8 cellular contexts compared by ENCODE assay signal in the genomic region with DNA sequence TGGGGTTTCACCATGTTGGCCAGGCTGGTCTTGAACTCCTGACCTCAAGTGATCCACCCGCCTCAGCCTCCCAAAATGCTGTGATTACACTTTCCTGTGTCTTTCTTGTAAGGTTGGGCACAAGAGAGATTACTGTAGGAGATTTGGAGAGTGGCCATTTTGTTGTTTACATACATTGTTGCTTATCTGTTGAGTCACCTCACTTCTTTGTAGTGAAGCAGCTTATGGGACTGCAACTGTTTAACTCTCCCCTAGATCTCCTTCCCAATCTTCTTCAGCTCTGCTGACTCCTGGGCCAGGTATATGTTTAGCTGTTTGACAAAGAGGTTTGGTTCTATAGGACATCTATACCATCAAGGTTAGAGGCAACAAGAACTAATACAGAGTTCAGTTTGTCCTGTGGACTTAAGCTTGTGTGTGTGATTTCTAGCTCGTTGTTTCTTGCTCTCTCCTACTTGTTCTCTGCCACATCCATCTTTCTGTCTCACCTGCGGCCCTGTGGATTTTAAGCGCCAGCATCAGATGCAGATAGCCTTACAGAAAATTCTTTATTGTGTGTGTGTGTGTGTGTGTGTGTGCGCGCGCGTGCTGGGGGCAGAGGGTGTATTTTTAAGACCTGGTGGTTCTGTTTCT.
A peak's percentile ranks its signal among the peaks of the same experiment; 100 is the strongest.
DNase-seq lines count a peak whose midpoint lies in the region; ATAC-seq, FAIRE-seq and TF ChIP-seq lines count a peak whose summit lies in the region.
"Had no signal": no experiment of that assay in that cellular context is flagged by ENCODE, and none has a peak within 500 bp of the region (broad histone marks: within the 10 kb centered on the region; RNA-seq: fewer than 3 reads in every experiment).

No MANE protein-coding gene starts in this region.

- intact Hi-C loops in mucosa of descending colon (cut with DNase I, micrococcal nuclease) = no loop called here

- H2AFZ ChIP-seq in astrocyte (ENCODE audit: low read depth, low read length) = no peak overlapping the region

- H3K9me3 Mint-ChIP-seq in astrocyte (ENCODE audit: unreplicated experiment) = no peaks in the 10 kb centered on the region
- no peaks in the 10 kb centered on the region for H3K9me3 Mint-ChIP-seq in effector memory CD8-positive, alpha-beta T cell

- H3K27me3 Mint-ChIP-seq in astrocyte (ENCODE audit: low read depth, unreplicated experiment) = no peaks in the 10 kb centered on the region
- H3K27me3 Mint-ChIP-seq in effector memory CD8-positive, alpha-beta T cell = no peaks in the 10 kb centered on the region

- H3K36me3 Mint-ChIP-seq in astrocyte (ENCODE audit: low read depth, unreplicated experiment) = peaks cover 4% of the 10 kb centered on the region
- H3K36me3 Mint-ChIP-seq in effector memory CD8-positive, alpha-beta T cell (ENCODE audit: insufficient read depth) = peaks cover 31% of the 10 kb centered on the region

- no peaks in the 10 kb centered on the region for H3K9me3 ChIP-seq in astrocyte (ENCODE audit: insufficient read depth, low read depth, low read length)
- no peaks in the 10 kb centered on the region for H3K9me3 ChIP-seq in mucosa of descending colon

- H3K27me3 ChIP-seq in astrocyte (ENCODE audit: insufficient read depth, low read length) = no peaks in the 10 kb centered on the region

- H3K27ac ChIP-seq in astrocyte (ENCODE audit: low read depth, low read length) = no peak overlapping the region

- no peaks in the 10 kb centered on the region for H3K36me3 ChIP-seq in astrocyte (ENCODE audit: insufficient read depth, low read length)
- H3K36me3 ChIP-seq in mucosa of descending colon (ENCODE audit: low read depth) = no peaks in the 10 kb centered on the region

- peaks cover 82% of the 10 kb centered on the region for H3K79me2 ChIP-seq in astrocyte (ENCODE audit: insufficient read depth, low read length)

- H3K27ac Mint-ChIP-seq in astrocyte (ENCODE audit: unreplicated experiment) = no peak overlapping the region
- H3K27ac Mint-ChIP-seq in effector memory CD8-positive, alpha-beta T cell = peak overlapping the region in 1 of 2 donors; percentile 29

- DNase-seq in DMS53 treated with DMSO at 0.1 percent for 48 hours (lab: John Stamatoyannopoulos, UW; ENCODE audit: unreplicated experiment) = peak; percentile 61
- DNase-seq in LNCaP clone FGC (ENCODE audit: low read depth) = peak; percentile 91
- DNase-seq in astrocyte (ENCODE audit: low read depth) = peak; percentile 62
- no peak for DNase-seq in mucosa of descending colon
- no peak for DNase-seq in effector memory CD8-positive, alpha-beta T cell
- DNase-seq in activated gamma-delta T cell (lab: John Stamatoyannopoulos, UW) = no peak
- DNase-seq: kidney had no signal

- ATAC-seq in mucosa of descending colon (peak; percentile 88), HG03159 (IDR thresholded peaks at IDR 0.05; ENCODE audit: unreplicated experiment) (no peak)
- ATAC-seq in effector memory CD8-positive, alpha-beta T cell (replicated peaks) = no peak

- no peak for FAIRE-seq in astrocyte (lab: Jason Lieb, UNC)
- FAIRE-seq: kidney had no signal

- peaks cover 12% of the 10 kb centered on the region for H3K4me1 Mint-ChIP-seq in astrocyte (ENCODE audit: low read depth, unreplicated experiment)
- peaks cover 35 to 64% of the 10 kb centered on the region in 2 donors for H3K4me1 Mint-ChIP-seq in effector memory CD8-positive, alpha-beta T cell (ENCODE audit: low read depth in 2 of 2)

- TF ChIP-seq CTCF in LNCaP clone FGC (IDR thresholded peaks at IDR 0.05; ENCODE audit: control insufficient read depth, extremely low read depth, insufficient read depth) = no peak
- TF ChIP-seq CTCF in astrocyte (IDR thresholded peaks at IDR 0.05; ENCODE audit: insufficient read depth, low read depth, low read length) = no peak
- TF ChIP-seq CTCF in mucosa of descending colon (IDR thresholded peaks at IDR 0.05) = no peak

- H3K4me3 ChIP-seq in LNCaP clone FGC (ENCODE audit: low read depth, low read length) (no peak overlapping the region), astrocyte (ENCODE audit: insufficient read depth, low read depth, low read length) (no peak overlapping the region), mucosa of descending colon (no peak overlapping the region)

- H3K4me2 ChIP-seq in astrocyte (ENCODE audit: low read length) = no peak overlapping the region

- no peak overlapping the region for H3K9ac ChIP-seq in astrocyte (ENCODE audit: low read length)

- H4K20me1 ChIP-seq in astrocyte (ENCODE audit: insufficient read depth, low read length) = peaks cover 78% of the 10 kb centered on the region

- H3K4me1 ChIP-seq in astrocyte (ENCODE audit: insufficient read depth, low read length) (peaks cover 11% of the 10 kb centered on the region), mucosa of descending colon (ENCODE audit: low read depth) (peaks cover 11% of the 10 kb centered on the region)

- H3K4me3 Mint-ChIP-seq in astrocyte (ENCODE audit: unreplicated experiment) = no peak overlapping the region
- peak overlapping the region in 1 of 2 donors; percentile 12 for H3K4me3 Mint-ChIP-seq in effector memory CD8-positive, alpha-beta T cell

Comparison
In these comparisons a context has a peak if more than half of its experiments do, and no peak if none do; other contexts are left out.
1. DNase-seq: peak in DMS53 treated with DMSO at 0.1 percent for 48 hours (single experiment), LNCaP clone FGC (single experiment) and astrocyte (single experiment); none in mucosa of descending colon (0 of 3), effector memory CD8-positive, alpha-beta T cell (0 of 3) and activated gamma-delta T cell (single experiment).